Comparison of ENCODE assay signal across 7 cellular contexts in the genomic region with DNA sequence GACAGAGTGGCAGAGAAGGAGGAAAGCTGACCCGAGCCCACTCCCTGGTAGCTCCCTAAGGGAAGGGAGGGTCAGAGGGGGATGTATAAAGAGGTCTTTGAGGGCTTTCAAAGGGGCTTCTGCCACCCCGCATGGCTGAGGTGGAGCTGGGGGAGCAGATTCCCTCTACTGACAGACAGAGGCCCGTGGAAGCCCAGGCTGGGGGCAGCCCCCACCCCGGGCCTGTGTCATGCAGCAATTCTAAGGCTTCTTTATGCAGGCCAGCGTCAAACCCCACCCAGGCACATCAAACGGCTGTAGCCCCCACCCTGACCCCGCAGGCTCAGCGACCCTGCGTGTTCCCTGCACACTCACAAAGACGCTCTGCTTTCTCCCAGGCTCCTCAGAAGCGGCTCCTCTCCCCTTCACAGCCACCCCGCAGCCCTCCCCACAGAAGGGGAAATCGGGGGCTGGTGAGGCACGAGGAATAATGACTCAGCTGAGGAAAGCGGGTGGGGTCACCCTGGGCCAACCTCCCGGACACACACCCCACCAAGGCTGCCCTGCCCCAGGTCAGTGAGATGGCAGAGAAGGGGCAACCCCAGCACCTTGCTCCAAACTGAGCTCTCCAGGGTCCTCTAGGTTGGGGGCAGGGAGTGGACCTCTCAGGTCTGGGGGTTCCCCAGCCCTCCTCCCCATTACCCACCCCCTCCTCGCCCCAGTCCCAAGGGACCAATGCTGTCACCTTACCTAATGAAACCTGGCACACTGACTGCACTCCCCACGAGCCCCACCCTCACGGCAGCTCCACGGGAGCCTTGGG. TPM values are rescaled to one million over a fixed set of nuclear protein-coding genes. Genes with fewer than 3 reads are reported as not detected.
DNase-seq lines count a peak whose midpoint lies in the region; ATAC-seq lines count a peak whose summit lies in the region.

No MANE protein-coding gene starts in this region.

- no peaks in the 10 kb centered on the region for H3K36me3 Mint-ChIP-seq in stimulated activated naive CD8-positive, alpha-beta T cell treated with anti-CD3 and anti-CD28 coated beads, Interleukin-15, Interleukin-2, amounts not matched to agents 100 ng/mL and 50 ng/mL, for 24 hours (ENCODE audit: low read depth)
- H3K36me3 Mint-ChIP-seq in immature natural killer cell = no peaks in the 10 kb centered on the region

- no peaks in the 10 kb centered on the region for H3K9me3 ChIP-seq in iPS-18a (ENCODE audit: control insufficient read depth, low read depth, low read length)

- H3K36me3 ChIP-seq in iPS-18a (ENCODE audit: control insufficient read depth, low read depth, low read length) = no peaks in the 10 kb centered on the region

- peak; percentile 44 for DNase-seq in HT1080 (ENCODE audit: low read depth)
- no peak for DNase-seq in NCI-H1436 treated with DMSO at 0.1 percent for 48 hours (lab: John Stamatoyannopoulos, UW)
- no peak for DNase-seq in left lobe of liver (ENCODE audit: low spot score)
- DNase-seq in immature natural killer cell = no peak

- peak overlapping the region; percentile 30 for H3K27ac ChIP-seq in iPS-18a (ENCODE audit: low read length)

- H3K4me1 Mint-ChIP-seq in stimulated activated naive CD8-positive, alpha-beta T cell treated with anti-CD3 and anti-CD28 coated beads, Interleukin-15, Interleukin-2, amounts not matched to agents 100 ng/mL and 50 ng/mL, for 24 hours (ENCODE audit: low read depth) = peaks cover 37% of the 10 kb centered on the region
- no peaks in the 10 kb centered on the region for H3K4me1 Mint-ChIP-seq in immature natural killer cell

- no peak overlapping the region for H3K4me3 Mint-ChIP-seq in stimulated activated naive CD8-positive, alpha-beta T cell treated with anti-CD3 and anti-CD28 coated beads, Interleukin-15, Interleukin-2, amounts not matched to agents 100 ng/mL and 50 ng/mL, for 24 hours
- no peak overlapping the region for H3K4me3 Mint-ChIP-seq in immature natural killer cell

- H3K9me3 Mint-ChIP-seq in stimulated activated naive CD8-positive, alpha-beta T cell treated with anti-CD3 and anti-CD28 coated beads, Interleukin-15, Interleukin-2, amounts not matched to agents 100 ng/mL and 50 ng/mL, for 24 hours = no peaks in the 10 kb centered on the region
- H3K9me3 Mint-ChIP-seq in immature natural killer cell = no peaks in the 10 kb centered on the region

- ATAC-seq in GM19463 (IDR thresholded peaks at IDR 0.05; ENCODE audit: unreplicated experiment) (peak; percentile 36), left lobe of liver (no peak)

- H3K27me3 Mint-ChIP-seq in stimulated activated naive CD8-positive, alpha-beta T cell treated with anti-CD3 and anti-CD28 coated beads, Interleukin-15, Interleukin-2, amounts not matched to agents 100 ng/mL and 50 ng/mL, for 24 hours = peaks cover 5% of the 10 kb centered on the region
- peaks cover 0 to 7% (median 2%) of the 10 kb centered on the region in 3 donors for H3K27me3 Mint-ChIP-seq in immature natural killer cell (ENCODE audit: low read depth in 3 of 3)

- H3K27ac Mint-ChIP-seq in stimulated activated naive CD8-positive, alpha-beta T cell treated with anti-CD3 and anti-CD28 coated beads, Interleukin-15, Interleukin-2, amounts not matched to agents 100 ng/mL and 50 ng/mL, for 24 hours = peak overlapping the region; percentile 82
- H3K27ac Mint-ChIP-seq in immature natural killer cell = peak overlapping the region in 1 of 6 donors; percentile 14

- H3K27me3 ChIP-seq in iPS-18a (ENCODE audit: control insufficient read depth, insufficient read depth, low read length) = no peaks in the 10 kb centered on the region

- H3K9ac ChIP-seq in iPS-18a (ENCODE audit: low read length) = peak overlapping the region; percentile 51

- peaks cover 56% of the 10 kb centered on the region for H3K4me1 ChIP-seq in iPS-18a (ENCODE audit: control insufficient read depth, low read depth, low read length)

- H3K4me3 ChIP-seq in iPS-18a (ENCODE audit: low read length) = peak overlapping the region; percentile 42

RNA-seq across cellular contexts. Expression of gene SLC45A3, which starts 10.8 kb away (rescaled TPM):
- 10.7 and 13.2 TPM in 2 replicates for total RNA-seq in HT1080 (2014; rRNA removed; shearing (Covaris generic))
- polyA plus RNA-seq in HT1080 (2015; cell fraction: cytosol; rRNA removed) = 7.0 and 7.5 TPM in 2 replicates
- polyA plus RNA-seq in HT1080 (2015; cell fraction: nucleus; rRNA removed) = 10.0 and 12.2 TPM in 2 replicates
- 21.2 TPM for total RNA-seq in left lobe of liver
- polyA plus RNA-seq in immature natural killer cell = not detected

RNA-seq across cellular contexts. Expression of gene ELK4, which starts 37.7 kb away (rescaled TPM):
- total RNA-seq in HT1080 (2014; rRNA removed; shearing (Covaris generic)) = 9.0 and 13.9 TPM in 2 replicates
- 17.6 and 25.2 TPM in 2 replicates for polyA plus RNA-seq in HT1080 (2015; cell fraction: cytosol; rRNA removed)
- polyA plus RNA-seq in HT1080 (2015; cell fraction: nucleus; rRNA removed) = 29.1 and 33.4 TPM in 2 replicates
- 29.9 TPM for total RNA-seq in left lobe of liver
- polyA plus RNA-seq in immature natural killer cell = 1 to 10 TPM; 2.8 to 5.7 (median 3.0) TPM
